Comparison of ENCODE assay signal across 26 cellular contexts in genomic region chr10:100153239-100153840, GRCh38. TPM values are rescaled to one million over a fixed set of nuclear protein-coding genes. Genes with fewer than 3 reads are reported as not detected.
DNase-seq lines count a peak whose midpoint lies in the region; ATAC-seq and TF ChIP-seq lines count a peak whose summit lies in the region.
"Had no signal": no experiment of that assay in that cellular context is flagged by ENCODE, and none has a peak within 500 bp of the region (broad histone marks: within the 10 kb centered on the region; RNA-seq: fewer than 3 reads in every experiment).

No MANE protein-coding gene starts in this region.

- H3K36me3 ChIP-seq in GM23248 (ENCODE audit: low read depth): peaks cover 38% of the 10 kb centered on the region
- H3K36me3 ChIP-seq in RWPE2 (ENCODE audit: low read depth): peaks cover 61% of the 10 kb centered on the region
- peaks cover 29 to 87% (median 52%) of the 10 kb centered on the region in 4 donors for H3K36me3 ChIP-seq in upper lobe of left lung

- H3K4me1 ChIP-seq in GM23248 (ENCODE audit: insufficient read depth) (peaks cover 6% of the 10 kb centered on the region), RWPE2 (ENCODE audit: insufficient read depth, poor library complexity, severe bottlenecking) (peaks cover 28% of the 10 kb centered on the region), upper lobe of left lung (no peaks in the 10 kb centered on the region)
- H3K4me1 ChIP-seq: esophagus muscularis mucosa, gastroesophageal sphincter, tibial nerve had no signal

- no peak overlapping the region for H2AFZ ChIP-seq in GM23248

- TF ChIP-seq EP300 in upper lobe of left lung (IDR thresholded peaks at IDR 0.05): no peak

- H3K9ac ChIP-seq in GM23248: no peak overlapping the region

- no peaks in the 10 kb centered on the region for H3K9me3 ChIP-seq in GM23248 (ENCODE audit: low read depth)
- no peaks in the 10 kb centered on the region for H3K9me3 ChIP-seq in RWPE2 (ENCODE audit: severe bottlenecking)
- no peaks in the 10 kb centered on the region for H3K9me3 ChIP-seq in upper lobe of left lung
- H3K9me3 ChIP-seq: esophagus muscularis mucosa, gastroesophageal sphincter, right lobe of liver, tibial nerve had no signal

- H4K20me1 ChIP-seq in GM23248 (ENCODE audit: insufficient read depth): no peaks in the 10 kb centered on the region

- H3K27ac ChIP-seq in GM23248: no peak overlapping the region
- H3K27ac ChIP-seq in RWPE2 (ENCODE audit: poor library complexity, severe bottlenecking): peak overlapping the region; percentile 24
- peak overlapping the region; percentile 23 for H3K27ac ChIP-seq in epithelial cell of prostate
- H3K27ac ChIP-seq in upper lobe of left lung: no peak overlapping the region
- H3K27ac ChIP-seq: esophagus muscularis mucosa, gastroesophageal sphincter, right lobe of liver, tibial nerve had no signal

- in situ Hi-C loops in GM23248 (cut with MboI): no loop called here

- H3K9me2 ChIP-seq in GM23248 (ENCODE audit: insufficient read depth): no peaks in the 10 kb centered on the region

- H3K4me3 ChIP-seq in GM23248: no peak overlapping the region
- H3K4me3 ChIP-seq in RWPE2 (ENCODE audit: severe bottlenecking): no peak overlapping the region
- H3K4me3 ChIP-seq in upper lobe of left lung: no peak overlapping the region
- H3K4me3 ChIP-seq: esophagus muscularis mucosa, gastroesophageal sphincter, right lobe of liver, tibial nerve had no signal

- DNase-seq in ELR (ENCODE audit: low read depth): peak; percentile 47
- DNase-seq in GM23248: peak; percentile 5
- DNase-seq in RWPE2 (ENCODE audit: low spot score): no peak
- DNase-seq in epithelial cell of prostate (ENCODE audit: low read depth, low spot score): peak; percentile 24
- DNase-seq in posterior cingulate gyrus: no peak
- no peak for DNase-seq in stimulated activated CD4-positive, alpha-beta T cell treated with anti-CD3 and anti-CD28 coated beads, Interleukin-4, amount 100 ng/mL, for 24 hours
- no peak for DNase-seq in upper lobe of left lung
- DNase-seq: activated CD4-positive, CD25-positive, alpha-beta regulatory T cell treated with anti-CD3 and anti-CD28 coated beads, Interleukin-2, amount 50 U/mL, for 72 hours; activated effector memory CD4-positive, alpha-beta T cell treated with Interleukin-2 at 50 U/mL for 16 hours; CD4-positive, CD25-positive, alpha-beta regulatory T cell; effector memory CD4-positive, alpha-beta T cell; EL; H9; hypothalamus; Kasumi-1; NCI-H1417 treated with DMSO at 0.1 percent for 48 hours; NCI-H2081 treated with DMSO at 0.1 percent for 48 hours; NCI-H446; nephron progenitor cell; OCI-M1; right lobe of liver; Right ventricle myocardium superior had no signal

- 41 to 47% methylated on average over 4 of the region's 4 CpGs for WGBS in GM23248 (ENCODE audit: low coverage in 1 of 2, low lambda C conversion rate in 2 of 2, missing lambda C conversion rate in 2 of 2), 2 experiments
- 91 to 92% methylated on average over 4 of the region's 4 CpGs for WGBS in upper lobe of left lung, 2 donors

- H3K27me3 ChIP-seq in GM23248 (replicated peaks; ENCODE audit: insufficient read depth): no peaks in the 10 kb centered on the region
- no peaks in the 10 kb centered on the region for H3K27me3 ChIP-seq in RWPE2 (ENCODE audit: insufficient read depth, poor library complexity, severe bottlenecking)
- H3K27me3 ChIP-seq in upper lobe of left lung: no peaks in the 10 kb centered on the region
- H3K27me3 ChIP-seq: esophagus muscularis mucosa, gastroesophageal sphincter, right lobe of liver, tibial nerve had no signal

- TF ChIP-seq CTCF in RWPE2 (IDR thresholded peaks at IDR 0.05; ENCODE audit: poor library complexity, severe bottlenecking) (no peak), upper lobe of left lung (IDR thresholded peaks at IDR 0.05) (no peak)

- H3F3A ChIP-seq in GM23248 (ENCODE audit: insufficient read depth): 0 out of 2 replicates have a peak, but pooled peaks cover 2% of the 10 kb centered on the region

- H3K4me2 ChIP-seq in GM23248 (ENCODE audit: unreplicated experiment): no peak overlapping the region

- ATAC-seq in RWPE2 (ENCODE audit: low read depth) (peak; percentile 43), upper lobe of left lung (ENCODE audit: low FRiP score in 2 of 2) (no peak)
- ATAC-seq: gastroesophageal sphincter, HepG2 had no signal

- intact Hi-C loops in posterior cingulate gyrus (cut with DNase I): no loop called here

- peaks cover 2% of the 10 kb centered on the region; the same call in 1 of the 2 replicates for H3K79me2 ChIP-seq in GM23248 (ENCODE audit: insufficient read depth)

- no peak for TF ChIP-seq POLR2A in upper lobe of left lung (IDR thresholded peaks at IDR 0.05)

RNA-seq across cellular contexts. Expression of gene ERLIN1, which starts 32.5 kb away (rescaled TPM):
- total RNA-seq in GM23248 (2014; rRNA removed; shearing (Covaris generic)): 32.2 and 43.3 TPM in 2 replicates
- polyA plus RNA-seq in GM23248 (2016; fragmentation: Nextera tagmentation; extraction: Ambion mirVana): 62.5 and 63.3 TPM in 2 replicates
- 10 to 100 TPM in 5 of 6 donors, 1 to 10 TPM in 1; 9.4 to 40.7 (median 24.4) TPM for total RNA-seq in upper lobe of left lung

Comparison
In these comparisons a context has a peak if more than half of its experiments do, and no peak if none do; other contexts are left out.
1. DNase-seq: peak in ELR (single experiment), GM23248 (single experiment) and epithelial cell of prostate (single experiment); none in RWPE2 (single experiment), posterior cingulate gyrus (0 of 10), stimulated activated CD4-positive, alpha-beta T cell treated with anti-CD3 and anti-CD28 coated beads, Interleukin-4, amount 100 ng/mL, for 24 hours (single experiment) and upper lobe of left lung (0 of 2).
2. H3K27ac ChIP-seq: peak in RWPE2 (single experiment) and epithelial cell of prostate (single experiment); none in GM23248 (single experiment) and upper lobe of left lung (0 of 4).